ENCODE assay signal across 8 cellular contexts in genomic region chr13:70568571-70568970, GRCh38.
DNase-seq lines count a peak whose midpoint lies in the region; ATAC-seq, FAIRE-seq and TF ChIP-seq lines count a peak whose summit lies in the region.

No MANE protein-coding gene starts in this region.

- no peak overlapping the region for H2AFZ ChIP-seq in K562 (ENCODE audit: low read depth, low read length)

- H3K4me1 ChIP-seq in K562 (replicated peaks in 1 of 2; ENCODE audit: control insufficient read depth in 2 of 2, insufficient read depth in 2 of 2, low read length in 2 of 2), result no peaks in the 10 kb centered on the region

- H4K20me1 ChIP-seq in K562 (replicated peaks; ENCODE audit: control insufficient read depth, insufficient read depth, low read length), result no peaks in the 10 kb centered on the region

- peak in 2 of 3 experiments; percentile 21 to 49; a peak in 2 of 6 replicates for TF ChIP-seq CTCF in K562 (IDR thresholded peaks at IDR 0.05 in 2 of 3, conservative IDR thresholded peaks at IDR 0.05 in 1 of 3; ENCODE audit: insufficient read depth in 2 of 3, low read depth in 1 of 3, low read length in 3 of 3)
- TF ChIP-seq CTCF in WERI-Rb-1 (IDR thresholded peaks at IDR 0.05; ENCODE audit: low read depth, low read length), result no peak

- in situ Hi-C loops in K562 (cut with MboI), result loop anchor here (25.0 kb wide), 1 partner anchor 1031 kb away; no protein-coding TSS in a partner anchor

- H3K79me2 ChIP-seq in K562 (ENCODE audit: control insufficient read depth, insufficient read depth, low read length), result no peaks in the 10 kb centered on the region

- no peak overlapping the region for H3K9ac ChIP-seq in K562 (ENCODE audit: insufficient read depth in 1 of 2, low read depth in 2 of 2, low read length in 2 of 2)

- TF ChIP-seq POLR2A in K562 (conservative IDR thresholded peaks at IDR 0.05), result no peak

- no peaks in the 10 kb centered on the region for H3K27me3 ChIP-seq in K562 (ENCODE audit: control insufficient read depth in 2 of 2, insufficient read depth in 2 of 2, low read length in 2 of 2)
- H3K27me3 ChIP-seq in WERI-Rb-1 (ENCODE audit: insufficient read depth, low read depth, severe bottlenecking), result no peaks in the 10 kb centered on the region

- peak; percentile 52 for DNase-seq in SIG-M5 treated with dmso at 0.1 percent for 504 hours (lab: John Stamatoyannopoulos, UW; ENCODE audit: unreplicated experiment)
- DNase-seq in SIG-M5 (lab: John Stamatoyannopoulos, UW), result no peak
- DNase-seq in NCI-H1417 treated with DMSO at 0.1 percent for 48 hours (lab: John Stamatoyannopoulos, UW), result peak; percentile 61
- DNase-seq in K562 (ENCODE audit: extremely low read depth in 1 of 4, low spot score in 3 of 4), result peak; percentile 5 to 27 (median 6)
- no peak for DNase-seq in left lobe of liver (ENCODE audit: low spot score)
- DNase-seq in WERI-Rb-1, result no peak
- DNase-seq in GM19238 (ENCODE audit: insufficient read length, low spot score), result no peak

- FAIRE-seq in K562 (lab: Jason Lieb, UNC), result no peak

- H3K27ac ChIP-seq in K562 (ENCODE audit: extremely low read depth, low read depth, low read length) (no peak overlapping the region), WERI-Rb-1 (no peak overlapping the region)

- BruUV-seq in K562 (replicated peaks; lab: Mats Ljungman, UMichigan), result no TSS peak

- H3K9me1 ChIP-seq in K562 (ENCODE audit: control insufficient read depth, insufficient read depth, low read length), result no peaks in the 10 kb centered on the region

- ATAC-seq in HG02610 (IDR thresholded peaks at IDR 0.05; ENCODE audit: unreplicated experiment) (peak; percentile 71), K562 (no peak), left lobe of liver (peak; percentile 86)

- CTCF ChIA-PET in K562 (lab: Yijun Ruan, JAX; ENCODE audit: low intra/inter-chr PET ratio), result no interaction called here

- peak; percentile 71 for TF ChIP-seq RAD21 in K562 (CRISPR knock-in tag; conservative IDR thresholded peaks at IDR 0.05 in 1 of 2, IDR thresholded peaks at IDR 0.05 in 1 of 2)

- no peak overlapping the region for H3K4me2 ChIP-seq in K562 (ENCODE audit: insufficient read depth, low read length)

- no peak for TF ChIP-seq EP300 in K562 (IDR thresholded peaks at IDR 0.05; ENCODE audit: low read length)

- WGBS in K562 (ENCODE audit: insufficient coverage, low coverage, missing lambda C conversion rate), result 0% methylated on average over 1 of the region's 1 CpG

- intact Hi-C loops in K562 (cut with micrococcal nuclease), result loop anchor here (2.0 kb wide), 1 partner anchor 1032 kb away; no protein-coding TSS in a partner anchor

- H3K9me3 ChIP-seq in K562 (replicated peaks; ENCODE audit: control insufficient read depth, insufficient read depth, low read depth, low read length) (no peaks in the 10 kb centered on the region), WERI-Rb-1 (ENCODE audit: severe bottlenecking) (no peaks in the 10 kb centered on the region)

- H3K4me3 ChIP-seq in K562 (no peak overlapping the region), WERI-Rb-1 (ENCODE audit: low read depth, low read length) (no peak overlapping the region)

- POLR2A ChIA-PET in K562 (lab: Yijun Ruan, JAX), result no interaction called here

- no peaks in the 10 kb centered on the region for H3K36me3 ChIP-seq in K562 (ENCODE audit: control insufficient read depth, insufficient read depth, low read length)
- no peaks in the 10 kb centered on the region for H3K36me3 ChIP-seq in WERI-Rb-1

TF ChIP-seq in K562, 482 proteins besides CTCF, POLR2A, EP300 and RAD21:
- TF ChIP-seq C11orf30 (IDR thresholded peaks at IDR 0.05; ENCODE audit: low read depth) (no peak), ZNF639 (CRISPR knock-in tag; conservative IDR thresholded peaks at IDR 0.05 in 1 of 2, IDR thresholded peaks at IDR 0.05 in 1 of 2) (no peak), PTBP1 (IDR thresholded peaks at IDR 0.05; ENCODE audit: low read depth, low read length) (no peak), DEAF1 (CRISPR knock-in tag; IDR thresholded peaks at IDR 0.05) (no peak), FOXK2 (conservative IDR thresholded peaks at IDR 0.05 in 1 of 2, IDR thresholded peaks at IDR 0.05 in 1 of 2; ENCODE audit: low read depth in 2 of 2) (no peak), CBX8 (IDR thresholded peaks at IDR 0.05; ENCODE audit: borderline replicate concordance, extremely low read depth, low read depth, low read length, poor library complexity, severe bottlenecking) (no peak), RBM39 (optimal IDR thresholded peaks at IDR 0.05; ENCODE audit: low read depth, low read length) (no peak), HMG20B (CRISPR knock-in tag; IDR thresholded peaks at IDR 0.05) (no peak), RCOR1 (IDR thresholded peaks at IDR 0.05; ENCODE audit: borderline replicate concordance in 1 of 2, low read depth in 2 of 2, low read length in 2 of 2) (no peak), NBN (IDR thresholded peaks at IDR 0.05; ENCODE audit: low read depth) (no peak), RBBP5 (IDR thresholded peaks at IDR 0.05; ENCODE audit: borderline replicate concordance, insufficient read depth, low read length, poor library complexity, severe bottlenecking) (no peak), KAT2B (IDR thresholded peaks at IDR 0.05; ENCODE audit: low read depth, low read length) (no peak), SNRNP70 (optimal IDR thresholded peaks at IDR 0.05; ENCODE audit: low read depth, low read length) (no peak)
TF ChIP-seq in K562: peak in this region for 0.

Comparison
In these comparisons a context has a peak if more than half of its experiments do, and no peak if none do; other contexts are left out.
1. DNase-seq: peak in SIG-M5 treated with dmso at 0.1 percent for 504 hours (single experiment), NCI-H1417 treated with DMSO at 0.1 percent for 48 hours (single experiment) and K562 (4 of 4); none in SIG-M5 (single experiment), left lobe of liver (single experiment), WERI-Rb-1 (single experiment) and GM19238 (single experiment).